In the genomic region with DNA sequence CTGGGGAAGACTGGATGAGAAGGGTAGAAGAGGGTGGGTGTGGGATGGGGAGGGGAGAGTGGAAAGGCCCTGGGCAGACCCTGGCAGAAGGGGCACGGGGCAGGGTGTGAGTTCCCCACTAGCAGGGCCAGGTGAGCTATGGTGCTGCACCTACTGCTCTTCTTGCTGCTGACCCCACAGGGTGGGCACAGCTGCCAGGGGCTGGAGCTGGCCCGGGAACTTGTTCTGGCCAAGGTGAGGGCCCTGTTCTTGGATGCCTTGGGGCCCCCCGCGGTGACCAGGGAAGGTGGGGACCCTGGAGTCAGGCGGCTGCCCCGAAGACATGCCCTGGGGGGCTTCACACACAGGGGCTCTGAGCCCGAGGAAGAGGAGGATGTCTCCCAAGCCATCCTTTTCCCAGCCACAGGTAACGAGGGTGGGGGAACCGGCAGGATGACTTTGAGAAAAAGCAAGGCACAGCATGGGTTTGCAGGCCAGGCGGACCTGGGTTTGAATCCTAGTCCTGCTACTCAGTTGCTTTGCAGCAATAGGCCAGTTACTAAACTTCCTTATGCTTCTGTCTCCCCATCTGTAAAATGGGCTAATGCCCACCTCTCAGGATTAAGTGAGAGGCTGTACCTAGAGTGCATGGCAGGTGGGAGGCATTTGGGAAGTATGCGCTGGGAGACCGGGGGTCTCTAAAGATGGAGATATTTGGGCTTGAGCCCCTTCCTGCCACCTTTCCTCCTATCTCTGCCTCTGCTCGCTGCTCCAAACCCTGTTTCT, we compare ENCODE assay signal across 1 cellular context.
TF ChIP-seq lines count a peak whose summit lies in the region.

A gene with protein sequence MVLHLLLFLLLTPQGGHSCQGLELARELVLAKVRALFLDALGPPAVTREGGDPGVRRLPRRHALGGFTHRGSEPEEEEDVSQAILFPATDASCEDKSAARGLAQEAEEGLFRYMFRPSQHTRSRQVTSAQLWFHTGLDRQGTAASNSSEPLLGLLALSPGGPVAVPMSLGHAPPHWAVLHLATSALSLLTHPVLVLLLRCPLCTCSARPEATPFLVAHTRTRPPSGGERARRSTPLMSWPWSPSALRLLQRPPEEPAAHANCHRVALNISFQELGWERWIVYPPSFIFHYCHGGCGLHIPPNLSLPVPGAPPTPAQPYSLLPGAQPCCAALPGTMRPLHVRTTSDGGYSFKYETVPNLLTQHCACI (plus strand): TSS at position 74 of the 765 bp plus-strand sequence. CDS start 65 bp downstream, at position 139.

TF ChIP-seq in HepG2, 621 proteins besides CTCF, POLR2A, EP300 and RAD21 (continued from another document and continues in another):
- no peak; the same call in 1 of the 2 replicates for TF ChIP-seq ZFP41 (CRISPR knock-in tag; IDR thresholded peaks at IDR 0.05; ENCODE audit: borderline replicate concordance)
- no peak for TF ChIP-seq ZNF501 (CRISPR knock-in tag; IDR thresholded peaks at IDR 0.05)
- TF ChIP-seq ZSCAN9 (CRISPR knock-in tag; IDR thresholded peaks at IDR 0.05; ENCODE audit: borderline replicate concordance) = no peak
- TF ChIP-seq, protein P1, sequence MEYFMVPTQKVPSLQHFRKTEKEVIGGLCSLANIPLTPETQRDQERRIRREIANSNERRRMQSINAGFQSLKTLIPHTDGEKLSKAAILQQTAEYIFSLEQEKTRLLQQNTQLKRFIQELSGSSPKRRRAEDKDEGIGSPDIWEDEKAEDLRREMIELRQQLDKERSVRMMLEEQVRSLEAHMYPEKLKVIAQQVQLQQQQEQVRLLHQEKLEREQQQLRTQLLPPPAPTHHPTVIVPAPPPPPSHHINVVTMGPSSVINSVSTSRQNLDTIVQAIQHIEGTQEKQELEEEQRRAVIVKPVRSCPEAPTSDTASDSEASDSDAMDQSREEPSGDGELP (IDR thresholded peaks at IDR 0.05; ENCODE audit: borderline replicate concordance, low read depth) = no peak
- TF ChIP-seq SP4 (CRISPR knock-in tag; IDR thresholded peaks at IDR 0.05) = no peak
- TF ChIP-seq HNRNPUL1 (IDR thresholded peaks at IDR 0.05; ENCODE audit: low read depth, low read length) = no peak
- TF ChIP-seq ZBTB7B (CRISPR knock-in tag; IDR thresholded peaks at IDR 0.05) = no peak
- TF ChIP-seq, protein P2, sequence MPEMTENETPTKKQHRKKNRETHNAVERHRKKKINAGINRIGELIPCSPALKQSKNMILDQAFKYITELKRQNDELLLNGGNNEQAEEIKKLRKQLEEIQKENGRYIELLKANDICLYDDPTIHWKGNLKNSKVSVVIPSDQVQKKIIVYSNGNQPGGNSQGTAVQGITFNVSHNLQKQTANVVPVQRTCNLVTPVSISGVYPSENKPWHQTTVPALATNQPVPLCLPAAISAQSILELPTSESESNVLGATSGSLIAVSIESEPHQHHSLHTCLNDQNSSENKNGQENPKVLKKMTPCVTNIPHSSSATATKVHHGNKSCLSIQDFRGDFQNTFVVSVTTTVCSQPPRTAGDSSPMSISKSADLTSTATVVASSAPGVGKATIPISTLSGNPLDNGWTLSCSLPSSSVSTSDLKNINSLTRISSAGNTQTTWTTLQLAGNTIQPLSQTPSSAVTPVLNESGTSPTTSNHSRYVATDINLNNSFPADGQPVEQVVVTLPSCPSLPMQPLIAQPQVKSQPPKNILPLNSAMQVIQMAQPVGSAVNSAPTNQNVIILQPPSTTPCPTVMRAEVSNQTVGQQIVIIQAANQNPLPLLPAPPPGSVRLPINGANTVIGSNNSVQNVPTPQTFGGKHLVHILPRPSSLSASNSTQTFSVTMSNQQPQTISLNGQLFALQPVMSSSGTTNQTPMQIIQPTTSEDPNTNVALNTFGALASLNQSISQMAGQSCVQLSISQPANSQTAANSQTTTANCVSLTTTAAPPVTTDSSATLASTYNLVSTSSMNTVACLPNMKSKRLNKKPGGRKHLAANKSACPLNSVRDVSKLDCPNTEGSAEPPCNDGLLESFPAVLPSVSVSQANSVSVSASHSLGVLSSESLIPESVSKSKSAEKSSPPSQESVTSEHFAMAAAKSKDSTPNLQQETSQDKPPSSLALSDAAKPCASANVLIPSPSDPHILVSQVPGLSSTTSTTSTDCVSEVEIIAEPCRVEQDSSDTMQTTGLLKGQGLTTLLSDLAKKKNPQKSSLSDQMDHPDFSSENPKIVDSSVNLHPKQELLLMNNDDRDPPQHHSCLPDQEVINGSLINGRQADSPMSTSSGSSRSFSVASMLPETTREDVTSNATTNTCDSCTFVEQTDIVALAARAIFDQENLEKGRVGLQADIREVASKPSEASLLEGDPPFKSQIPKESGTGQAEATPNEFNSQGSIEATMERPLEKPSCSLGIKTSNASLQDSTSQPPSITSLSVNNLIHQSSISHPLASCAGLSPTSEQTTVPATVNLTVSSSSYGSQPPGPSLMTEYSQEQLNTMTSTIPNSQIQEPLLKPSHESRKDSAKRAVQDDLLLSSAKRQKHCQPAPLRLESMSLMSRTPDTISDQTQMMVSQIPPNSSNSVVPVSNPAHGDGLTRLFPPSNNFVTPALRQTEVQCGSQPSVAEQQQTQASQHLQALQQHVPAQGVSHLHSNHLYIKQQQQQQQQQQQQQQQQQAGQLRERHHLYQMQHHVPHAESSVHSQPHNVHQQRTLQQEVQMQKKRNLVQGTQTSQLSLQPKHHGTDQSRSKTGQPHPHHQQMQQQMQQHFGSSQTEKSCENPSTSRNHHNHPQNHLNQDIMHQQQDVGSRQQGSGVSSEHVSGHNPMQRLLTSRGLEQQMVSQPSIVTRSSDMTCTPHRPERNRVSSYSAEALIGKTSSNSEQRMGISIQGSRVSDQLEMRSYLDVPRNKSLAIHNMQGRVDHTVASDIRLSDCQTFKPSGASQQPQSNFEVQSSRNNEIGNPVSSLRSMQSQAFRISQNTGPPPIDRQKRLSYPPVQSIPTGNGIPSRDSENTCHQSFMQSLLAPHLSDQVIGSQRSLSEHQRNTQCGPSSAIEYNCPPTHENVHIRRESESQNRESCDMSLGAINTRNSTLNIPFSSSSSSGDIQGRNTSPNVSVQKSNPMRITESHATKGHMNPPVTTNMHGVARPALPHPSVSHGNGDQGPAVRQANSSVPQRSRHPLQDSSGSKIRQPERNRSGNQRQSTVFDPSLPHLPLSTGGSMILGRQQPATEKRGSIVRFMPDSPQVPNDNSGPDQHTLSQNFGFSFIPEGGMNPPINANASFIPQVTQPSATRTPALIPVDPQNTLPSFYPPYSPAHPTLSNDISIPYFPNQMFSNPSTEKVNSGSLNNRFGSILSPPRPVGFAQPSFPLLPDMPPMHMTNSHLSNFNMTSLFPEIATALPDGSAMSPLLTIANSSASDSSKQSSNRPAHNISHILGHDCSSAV (CRISPR knock-in tag; IDR thresholded peaks at IDR 0.05; ENCODE audit: borderline replicate concordance) = 0 out of 2 replicates have a peak, but pooled peaks have one; percentile 46
- TF ChIP-seq ETV5 (CRISPR knock-in tag; IDR thresholded peaks at IDR 0.05; ENCODE audit: borderline replicate concordance) = no peak
- no peak for TF ChIP-seq MAZ (IDR thresholded peaks at IDR 0.05; ENCODE audit: borderline replicate concordance, low read depth, low read length)
- no peak for TF ChIP-seq MAZ (CRISPR knock-in tag; IDR thresholded peaks at IDR 0.05; ENCODE audit: low read depth)
- TF ChIP-seq EZH2 (conservative IDR thresholded peaks at IDR 0.05; ENCODE audit: low read depth, low read length) = no peak
- no peak for TF ChIP-seq ARHGAP35 (CRISPR knock-in tag; IDR thresholded peaks at IDR 0.05; ENCODE audit: borderline replicate concordance)
- TF ChIP-seq, protein P3, sequence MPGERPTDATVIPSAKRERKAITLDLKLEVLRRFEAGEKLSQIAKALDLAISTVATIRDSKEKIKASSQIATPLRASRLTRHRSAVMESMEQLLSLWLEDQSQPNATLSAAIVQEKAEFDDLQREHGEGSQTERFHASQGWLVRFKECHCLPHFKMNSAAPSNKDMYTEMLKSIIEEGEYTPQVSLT (CRISPR knock-in tag; IDR thresholded peaks at IDR 0.05; ENCODE audit: borderline replicate concordance, low read depth) = no peak
- TF ChIP-seq, protein P4, sequence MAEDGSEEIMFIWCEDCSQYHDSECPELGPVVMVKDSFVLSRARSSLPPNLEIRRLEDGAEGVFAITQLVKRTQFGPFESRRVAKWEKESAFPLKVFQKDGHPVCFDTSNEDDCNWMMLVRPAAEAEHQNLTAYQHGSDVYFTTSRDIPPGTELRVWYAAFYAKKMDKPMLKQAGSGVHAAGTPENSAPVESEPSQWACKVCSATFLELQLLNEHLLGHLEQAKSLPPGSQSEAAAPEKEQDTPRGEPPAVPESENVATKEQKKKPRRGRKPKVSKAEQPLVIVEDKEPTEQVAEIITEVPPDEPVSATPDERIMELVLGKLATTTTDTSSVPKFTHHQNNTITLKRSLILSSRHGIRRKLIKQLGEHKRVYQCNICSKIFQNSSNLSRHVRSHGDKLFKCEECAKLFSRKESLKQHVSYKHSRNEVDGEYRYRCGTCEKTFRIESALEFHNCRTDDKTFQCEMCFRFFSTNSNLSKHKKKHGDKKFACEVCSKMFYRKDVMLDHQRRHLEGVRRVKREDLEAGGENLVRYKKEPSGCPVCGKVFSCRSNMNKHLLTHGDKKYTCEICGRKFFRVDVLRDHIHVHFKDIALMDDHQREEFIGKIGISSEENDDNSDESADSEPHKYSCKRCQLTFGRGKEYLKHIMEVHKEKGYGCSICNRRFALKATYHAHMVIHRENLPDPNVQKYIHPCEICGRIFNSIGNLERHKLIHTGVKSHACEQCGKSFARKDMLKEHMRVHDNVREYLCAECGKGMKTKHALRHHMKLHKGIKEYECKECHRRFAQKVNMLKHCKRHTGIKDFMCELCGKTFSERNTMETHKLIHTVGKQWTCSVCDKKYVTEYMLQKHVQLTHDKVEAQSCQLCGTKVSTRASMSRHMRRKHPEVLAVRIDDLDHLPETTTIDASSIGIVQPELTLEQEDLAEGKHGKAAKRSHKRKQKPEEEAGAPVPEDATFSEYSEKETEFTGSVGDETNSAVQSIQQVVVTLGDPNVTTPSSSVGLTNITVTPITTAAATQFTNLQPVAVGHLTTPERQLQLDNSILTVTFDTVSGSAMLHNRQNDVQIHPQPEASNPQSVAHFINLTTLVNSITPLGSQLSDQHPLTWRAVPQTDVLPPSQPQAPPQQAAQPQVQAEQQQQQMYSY (CRISPR knock-in tag; IDR thresholded peaks at IDR 0.05) = no peak
- TF ChIP-seq ZNF564 (CRISPR knock-in tag; IDR thresholded peaks at IDR 0.05) = no peak
- TF ChIP-seq SKI (IDR thresholded peaks at IDR 0.05; ENCODE audit: partially characterized antibody) = peak; percentile 2
- TF ChIP-seq, protein P5, sequence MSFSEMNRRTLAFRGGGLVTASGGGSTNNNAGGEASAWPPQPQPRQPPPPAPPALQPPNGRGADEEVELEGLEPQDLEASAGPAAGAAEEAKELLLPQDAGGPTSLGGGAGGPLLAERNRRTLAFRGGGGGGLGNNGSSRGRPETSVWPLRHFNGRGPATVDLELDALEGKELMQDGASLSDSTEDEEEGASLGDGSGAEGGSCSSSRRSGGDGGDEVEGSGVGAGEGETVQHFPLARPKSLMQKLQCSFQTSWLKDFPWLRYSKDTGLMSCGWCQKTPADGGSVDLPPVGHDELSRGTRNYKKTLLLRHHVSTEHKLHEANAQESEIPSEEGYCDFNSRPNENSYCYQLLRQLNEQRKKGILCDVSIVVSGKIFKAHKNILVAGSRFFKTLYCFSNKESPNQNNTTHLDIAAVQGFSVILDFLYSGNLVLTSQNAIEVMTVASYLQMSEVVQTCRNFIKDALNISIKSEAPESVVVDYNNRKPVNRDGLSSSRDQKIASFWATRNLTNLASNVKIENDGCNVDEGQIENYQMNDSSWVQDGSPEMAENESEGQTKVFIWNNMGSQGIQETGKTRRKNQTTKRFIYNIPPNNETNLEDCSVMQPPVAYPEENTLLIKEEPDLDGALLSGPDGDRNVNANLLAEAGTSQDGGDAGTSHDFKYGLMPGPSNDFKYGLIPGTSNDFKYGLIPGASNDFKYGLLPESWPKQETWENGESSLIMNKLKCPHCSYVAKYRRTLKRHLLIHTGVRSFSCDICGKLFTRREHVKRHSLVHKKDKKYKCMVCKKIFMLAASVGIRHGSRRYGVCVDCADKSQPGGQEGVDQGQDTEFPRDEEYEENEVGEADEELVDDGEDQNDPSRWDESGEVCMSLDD (CRISPR knock-in tag; IDR thresholded peaks at IDR 0.05; ENCODE audit: borderline replicate concordance) = no peak
- no peak for TF ChIP-seq ZNF782 (CRISPR knock-in tag; IDR thresholded peaks at IDR 0.05; ENCODE audit: borderline replicate concordance)
- no peak for TF ChIP-seq TCF12 (IDR thresholded peaks at IDR 0.05)
- TF ChIP-seq TCF12 (CRISPR knock-in tag; IDR thresholded peaks at IDR 0.05) = no peak
- no peak for TF ChIP-seq FOXK1 (CRISPR knock-in tag; IDR thresholded peaks at IDR 0.05; ENCODE audit: borderline replicate concordance, low read depth)
- TF ChIP-seq, protein P6, sequence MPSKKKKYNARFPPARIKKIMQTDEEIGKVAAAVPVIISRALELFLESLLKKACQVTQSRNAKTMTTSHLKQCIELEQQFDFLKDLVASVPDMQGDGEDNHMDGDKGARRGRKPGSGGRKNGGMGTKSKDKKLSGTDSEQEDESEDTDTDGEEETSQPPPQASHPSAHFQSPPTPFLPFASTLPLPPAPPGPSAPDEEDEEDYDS (CRISPR knock-in tag; IDR thresholded peaks at IDR 0.05) = no peak
- no peak for TF ChIP-seq HOXA5 (CRISPR knock-in tag; IDR thresholded peaks at IDR 0.05)
- TF ChIP-seq HDAC6 (IDR thresholded peaks at IDR 0.05; ENCODE audit: low read depth, low read length) = no peak
- TF ChIP-seq, protein P7, sequence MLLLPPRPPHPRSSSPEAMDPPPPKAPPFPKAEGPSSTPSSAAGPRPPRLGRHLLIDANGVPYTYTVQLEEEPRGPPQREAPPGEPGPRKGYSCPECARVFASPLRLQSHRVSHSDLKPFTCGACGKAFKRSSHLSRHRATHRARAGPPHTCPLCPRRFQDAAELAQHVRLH (CRISPR knock-in tag; IDR thresholded peaks at IDR 0.05; ENCODE audit: borderline replicate concordance, low read depth) = no peak
- TF ChIP-seq NFE2L1 (CRISPR knock-in tag; IDR thresholded peaks at IDR 0.05; ENCODE audit: borderline replicate concordance) = peak; percentile 77; the same call in 1 of the 2 replicates
- TF ChIP-seq, protein P8, sequence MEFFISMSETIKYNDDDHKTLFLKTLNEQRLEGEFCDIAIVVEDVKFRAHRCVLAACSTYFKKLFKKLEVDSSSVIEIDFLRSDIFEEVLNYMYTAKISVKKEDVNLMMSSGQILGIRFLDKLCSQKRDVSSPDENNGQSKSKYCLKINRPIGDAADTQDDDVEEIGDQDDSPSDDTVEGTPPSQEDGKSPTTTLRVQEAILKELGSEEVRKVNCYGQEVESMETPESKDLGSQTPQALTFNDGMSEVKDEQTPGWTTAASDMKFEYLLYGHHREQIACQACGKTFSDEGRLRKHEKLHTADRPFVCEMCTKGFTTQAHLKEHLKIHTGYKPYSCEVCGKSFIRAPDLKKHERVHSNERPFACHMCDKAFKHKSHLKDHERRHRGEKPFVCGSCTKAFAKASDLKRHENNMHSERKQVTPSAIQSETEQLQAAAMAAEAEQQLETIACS (CRISPR knock-in tag; IDR thresholded peaks at IDR 0.05) = no peak
- peak; percentile 72; the same call in 1 of the 2 replicates for TF ChIP-seq ZMYM3 (CRISPR knock-in tag; IDR thresholded peaks at IDR 0.05)
- TF ChIP-seq SOX6 (IDR thresholded peaks at IDR 0.05) = no peak
- TF ChIP-seq SOX6 (CRISPR knock-in tag; IDR thresholded peaks at IDR 0.05) = no peak
- TF ChIP-seq KLF9 (CRISPR knock-in tag; IDR thresholded peaks at IDR 0.05; ENCODE audit: low read depth) = no peak
- TF ChIP-seq, protein P9, sequence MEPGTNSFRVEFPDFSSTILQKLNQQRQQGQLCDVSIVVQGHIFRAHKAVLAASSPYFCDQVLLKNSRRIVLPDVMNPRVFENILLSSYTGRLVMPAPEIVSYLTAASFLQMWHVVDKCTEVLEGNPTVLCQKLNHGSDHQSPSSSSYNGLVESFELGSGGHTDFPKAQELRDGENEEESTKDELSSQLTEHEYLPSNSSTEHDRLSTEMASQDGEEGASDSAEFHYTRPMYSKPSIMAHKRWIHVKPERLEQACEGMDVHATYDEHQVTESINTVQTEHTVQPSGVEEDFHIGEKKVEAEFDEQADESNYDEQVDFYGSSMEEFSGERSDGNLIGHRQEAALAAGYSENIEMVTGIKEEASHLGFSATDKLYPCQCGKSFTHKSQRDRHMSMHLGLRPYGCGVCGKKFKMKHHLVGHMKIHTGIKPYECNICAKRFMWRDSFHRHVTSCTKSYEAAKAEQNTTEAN (CRISPR knock-in tag; conservative IDR thresholded peaks at IDR 0.05) = no peak
- no peak for TF ChIP-seq ZNF292 (CRISPR knock-in tag; IDR thresholded peaks at IDR 0.05; ENCODE audit: borderline replicate concordance, low read depth)
- TF ChIP-seq YEATS4 (CRISPR knock-in tag; IDR thresholded peaks at IDR 0.05; ENCODE audit: borderline replicate concordance) = no peak
